In the genomic region with DNA sequence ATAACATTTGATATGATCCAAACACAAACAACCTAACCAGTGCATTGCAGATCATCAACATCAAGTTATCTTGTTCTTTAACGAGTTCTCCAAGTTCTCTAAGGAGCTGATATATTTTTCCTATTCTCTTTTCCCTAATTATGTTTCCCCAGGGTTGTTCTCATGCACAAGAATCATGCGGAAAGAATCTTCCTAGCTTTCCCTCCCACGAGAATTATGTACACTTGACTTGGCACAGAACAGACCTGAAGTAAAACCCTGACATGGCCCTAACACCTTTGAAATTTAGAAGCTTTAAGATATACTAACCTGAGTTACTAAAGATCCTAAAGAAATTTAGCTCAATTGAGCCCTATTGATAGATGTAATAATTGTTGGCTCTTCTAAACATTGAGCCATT, we compare ENCODE assay signal across 14 cellular contexts.
DNase-seq lines count a peak whose midpoint lies in the region; ATAC-seq, FAIRE-seq and TF ChIP-seq lines count a peak whose summit lies in the region.
"Had no signal": no experiment of that assay in that cellular context is flagged by ENCODE, and none has a peak within 500 bp of the region (broad histone marks: within the 10 kb centered on the region; RNA-seq: fewer than 3 reads in every experiment).

No MANE protein-coding gene starts in this region.

- no peak overlapping the region; the same call in 1 of the 2 replicates for H4K5ac ChIP-seq in IMR-90 (ENCODE audit: low read depth, low read length)

- no peak overlapping the region for H3K14ac ChIP-seq in IMR-90 (replicated peaks; ENCODE audit: low read depth, low read length)

- H2BK5ac ChIP-seq in IMR-90 (ENCODE audit: low read depth, low read length, poor library complexity, severe bottlenecking): no peak overlapping the region

- no peak for TF ChIP-seq RAD21 in IMR-90 (IDR thresholded peaks at IDR 0.05; ENCODE audit: low read length)

- peak overlapping the region in 1 of 2 experiments; percentile 23; a peak in 1 of 4 replicates for H4K8ac ChIP-seq in IMR-90 (ENCODE audit: low read depth in 2 of 2, low read length in 2 of 2)

- no peak for TF ChIP-seq POLR2A in IMR-90 (IDR thresholded peaks at IDR 0.05; ENCODE audit: low read depth, low read length)

- POLR2A ChIA-PET in IMR-90 (lab: Charles Lee; ENCODE audit: unreplicated experiment): no interaction called here
- POLR2A ChIA-PET in PC-3 (lab: Charles Lee; ENCODE audit: unreplicated experiment): interaction anchor here (0.7 kb wide), 1 partner anchor 27 kb away, joined by 3 read pairs; no protein-coding TSS in a partner anchor

- peaks cover 7% of the 10 kb centered on the region for H3F3A ChIP-seq in PC-3 (ENCODE audit: low read length, unreplicated experiment)

- H2AK5ac ChIP-seq in IMR-90 (ENCODE audit: low read depth, low read length): peak overlapping the region; percentile 77; the same call in 1 of the 2 replicates

- 75% methylated on average over 2 of the region's 3 CpGs; no CpG with 5 or more reads in 1 of the 2 experiments for WGBS in IMR-90 (ENCODE audit: extremely low coverage in 2 of 2, insufficient read length in 1 of 2), 2 experiments

- peak overlapping the region; percentile 15; the same call in 1 of the 2 replicates for H3K4ac ChIP-seq in IMR-90 (ENCODE audit: low read depth, low read length)

- no peak overlapping the region for H3K4me2 ChIP-seq in IMR-90 (ENCODE audit: low read depth, low read length)
- H3K4me2 ChIP-seq in PC-3 (ENCODE audit: low read length): no peak overlapping the region

- H3K27me3 ChIP-seq in IMR-90 (ENCODE audit: control insufficient read depth, insufficient read depth, low read length): no peaks in the 10 kb centered on the region
- no peaks in the 10 kb centered on the region for H3K27me3 ChIP-seq in PC-3 (ENCODE audit: low read length)

- CTCF ChIA-PET in IMR-90 (lab: Yijun Ruan, JAX) (interaction anchor here (0.6 to 1.1 kb wide), 2 partner anchors 9 to 506 kb away, joined by 3 to 7 read pairs; no protein-coding TSS in a partner anchor), PC-3 (lab: Charles Lee) (no interaction called here)

- no peak overlapping the region for H4K91ac ChIP-seq in IMR-90 (ENCODE audit: insufficient read depth, low read depth, low read length)

- H2AFZ ChIP-seq in IMR-90 (replicated peaks; ENCODE audit: low read length, poor library complexity): no peak overlapping the region
- no peak overlapping the region for H2AFZ ChIP-seq in PC-3 (ENCODE audit: low read length)
- H2AFZ ChIP-seq: GM23248 had no signal

- H3K9me1 ChIP-seq in IMR-90 (ENCODE audit: insufficient read depth, low read length): no peaks in the 10 kb centered on the region

- peaks cover 4% of the 10 kb centered on the region; the same call in 1 of the 2 replicates for H3K4me1 ChIP-seq in IMR-90 (ENCODE audit: control insufficient read depth, insufficient read depth, low read length)
- peaks cover 48% of the 10 kb centered on the region for H3K4me1 ChIP-seq in PC-3 (ENCODE audit: insufficient read depth, low read length)

- no peaks in the 10 kb centered on the region for H3K9me2 ChIP-seq in PC-3 (replicated peaks; ENCODE audit: low read length)

- intact Hi-C loops in IMR-90 (cut with micrococcal nuclease) (loop anchor here (10.0 kb wide), 1 partner anchor 195 kb away; no protein-coding TSS in a partner anchor), PC-3 (cut with micrococcal nuclease) (loop anchor here (2.0 kb wide), 2 partner anchors 19 to 199 kb away; no protein-coding TSS in a partner anchor)

- no peaks in the 10 kb centered on the region for H4K20me1 ChIP-seq in IMR-90 (ENCODE audit: insufficient read depth, low read length)
- H4K20me1 ChIP-seq in PC-3 (ENCODE audit: low read length): no peaks in the 10 kb centered on the region

- 0 out of 2 replicates have a peak, but pooled peaks cover 4% of the 10 kb centered on the region for H3K79me2 ChIP-seq in PC-3 (ENCODE audit: low read length)

- H2BK120ac ChIP-seq in IMR-90 (ENCODE audit: low read depth, low read length): peak overlapping the region; percentile 35; the same call in 1 of the 2 replicates

- 0 out of 3 replicates have a peak overlapping the region, but pooled peaks have one; percentile 36 for H2BK15ac ChIP-seq in IMR-90 (ENCODE audit: low read depth, low read length)

- TF ChIP-seq CTCF in IMR-90 (conservative IDR thresholded peaks at IDR 0.05; ENCODE audit: low read depth, low read length) (no peak), PC-3 (conservative IDR thresholded peaks at IDR 0.05; ENCODE audit: low read depth, low read length) (no peak), GM13976 (IDR thresholded peaks at IDR 0.05; ENCODE audit: borderline replicate concordance, control extremely low read depth, extremely low read depth, insufficient read depth, missing control alignments) (no peak), D721Med (IDR thresholded peaks at IDR 0.05; ENCODE audit: insufficient read depth, missing control alignments) (no peak)

- dilution Hi-C loops in IMR-90 (cut with HindIII; ENCODE audit: low sequenced_read_pairs, unreplicated experiment): no loop called here

- H3K18ac ChIP-seq in IMR-90 (ENCODE audit: low read depth, low read length): peak overlapping the region; percentile 64; the same call in 1 of the 2 replicates

- H3K9me3 ChIP-seq in IMR-90 (ENCODE audit: control insufficient read depth, insufficient read depth, low read length): no peaks in the 10 kb centered on the region
- no peaks in the 10 kb centered on the region for H3K9me3 ChIP-seq in PC-3 (ENCODE audit: low read length)

- peak overlapping the region; percentile 8; the same call in 1 of the 2 replicates for H2BK20ac ChIP-seq in IMR-90 (ENCODE audit: low read depth, low read length)

- DNase-seq in IMR-90: no peak
- DNase-seq in PC-3: no peak
- no peak for DNase-seq in epithelial cell of prostate (ENCODE audit: low read depth, low spot score)
- peak; percentile 13 for DNase-seq in renal cortical epithelial cell (ENCODE audit: low read depth)
- DNase-seq in stimulated activated CD4-positive, alpha-beta T cell treated with anti-CD3 and anti-CD28 coated beads, Interleukin-2, amount 100 ng/mL, for 48 hours: no peak
- DNase-seq in GM13976 (ENCODE audit: low spot score): no peak
- no peak for DNase-seq in D721Med (ENCODE audit: insufficient read length, low spot score)
- DNase-seq: CD8-positive, alpha-beta T cell; COR-L47; DMS53; GF-D8; H7 had no signal

- H2AK9ac ChIP-seq in IMR-90 (replicated peaks; ENCODE audit: low read depth, low read length, poor library complexity): no peak overlapping the region

- H3K79me1 ChIP-seq in IMR-90 (ENCODE audit: low read depth in 1 of 2, low read length in 2 of 2): no peaks in the 10 kb centered on the region; a peak in 1 of 4 replicates

- no peak overlapping the region for H3K4me3 ChIP-seq in IMR-90 (ENCODE audit: insufficient read depth, low read depth, low read length)
- no peak overlapping the region for H3K4me3 ChIP-seq in PC-3 (ENCODE audit: low read length)
- H3K4me3 ChIP-seq: GM23248 had no signal

- ATAC-seq in IMR-90 (ENCODE audit: low read depth) (no peak), PC-3 (no peak)
- ATAC-seq: CD8-positive, alpha-beta T cell had no signal

- H3K9ac ChIP-seq in IMR-90 (ENCODE audit: low read depth, low read length) (no peak overlapping the region), PC-3 (ENCODE audit: low read length) (no peak overlapping the region)
- H3K9ac ChIP-seq: GM23248 had no signal

- BruUV-seq in IMR-90 (replicated peaks; lab: Mats Ljungman, UMichigan): no TSS peak
- BruUV-seq in PC-3 (replicated peaks; lab: Mats Ljungman, UMichigan): no TSS peak

- in situ Hi-C loops in IMR-90 (cut with MboI; ENCODE audit: low sequenced_read_pairs) (no loop called here), GM13976 (cut with MboI; ENCODE audit: low sequenced_read_pairs, unreplicated experiment) (no loop called here)

- H3K23ac ChIP-seq in IMR-90 (ENCODE audit: low read depth, low read length): no peak overlapping the region

- FAIRE-seq in D721Med (lab: Jason Lieb, UNC): no peak
- FAIRE-seq: GM18507 had no signal

- no peak overlapping the region for H3K27ac ChIP-seq in IMR-90 (ENCODE audit: insufficient read depth, low read length)
- H3K27ac ChIP-seq in PC-3 (ENCODE audit: low read length): peak overlapping the region; percentile 100
- peak overlapping the region; percentile 100 for H3K27ac ChIP-seq in epithelial cell of prostate
- H3K27ac ChIP-seq: GM23248 had no signal

- no peak overlapping the region for H3K56ac ChIP-seq in IMR-90 (ENCODE audit: extremely low read depth, insufficient read depth, low read length)

- H3K36me3 ChIP-seq in IMR-90 (ENCODE audit: control insufficient read depth, insufficient read depth, low read length): no peaks in the 10 kb centered on the region
- H3K36me3 ChIP-seq in PC-3 (ENCODE audit: low read depth, low read length): no peaks in the 10 kb centered on the region

TF ChIP-seq in IMR-90, 13 proteins besides CTCF, POLR2A, EP300 and RAD21:
- TF ChIP-seq MXI1 (IDR thresholded peaks at IDR 0.05; ENCODE audit: borderline replicate concordance, low read depth, low read length) (no peak), CEBPB (IDR thresholded peaks at IDR 0.05; ENCODE audit: low read depth, low read length) (no peak), BHLHE40 (IDR thresholded peaks at IDR 0.05; ENCODE audit: low read depth, low read length) (no peak), MAZ (IDR thresholded peaks at IDR 0.05; ENCODE audit: borderline replicate concordance, low read depth, low read length) (no peak)
TF ChIP-seq in IMR-90: peak in this region for 0.
